1 cellular context compared by ENCODE assay signal in genomic region chr9:112378441-112379176, GRCh38.
TF ChIP-seq lines count a peak whose summit lies in the region.

No MANE protein-coding gene starts in this region.

TF ChIP-seq in K562, 482 proteins besides CTCF, POLR2A, EP300 and RAD21 (continued from another document and continues in another):
- TF ChIP-seq EZH2 (IDR thresholded peaks at IDR 0.05; ENCODE audit: borderline replicate concordance, low read depth, low read length) (no peak), SRSF7 (optimal IDR thresholded peaks at IDR 0.05; ENCODE audit: low read depth, low read length) (no peak), PHTF2 (CRISPR knock-in tag; IDR thresholded peaks at IDR 0.05) (no peak), YBX1 (IDR thresholded peaks at IDR 0.05) (no peak), KDM1A (IDR thresholded peaks at IDR 0.05) (peak; percentile 15 to 40; a peak in 1 of 4 replicates), ZBTB8A (IDR thresholded peaks at IDR 0.05; ENCODE audit: partially characterized antibody) (no peak), HNRNPH1 (optimal IDR thresholded peaks at IDR 0.05; ENCODE audit: low read depth, low read length) (no peak), ZNF41 (CRISPR knock-in tag; conservative IDR thresholded peaks at IDR 0.05) (no peak), NR2F6 (CRISPR knock-in tag; IDR thresholded peaks at IDR 0.05) (no peak), NEUROD1 (IDR thresholded peaks at IDR 0.05; ENCODE audit: borderline replicate concordance, low read depth, low read length, partially characterized antibody) (no peak), EGR1 (conservative IDR thresholded peaks at IDR 0.05) (peak; percentile 88), ZNF668 (CRISPR knock-in tag; IDR thresholded peaks at IDR 0.05) (no peak), KLF10 (CRISPR knock-in tag; IDR thresholded peaks at IDR 0.05) (no peak), ZNF24 (IDR thresholded peaks at IDR 0.05) (no peak), NR2C2 (CRISPR knock-in tag; IDR thresholded peaks at IDR 0.05) (no peak), NR2C2 (tag; IDR thresholded peaks at IDR 0.05) (peak; percentile 53; the same call in 1 of the 2 replicates), JUND (IDR thresholded peaks at IDR 0.05; ENCODE audit: borderline replicate concordance, low read depth, low read length) (0 out of 2 replicates have a peak, but pooled peaks have one; percentile 2), JUND (tag; IDR thresholded peaks at IDR 0.05; ENCODE audit: borderline replicate concordance, low read depth, low read length) (no peak), SOX6 (IDR thresholded peaks at IDR 0.05) (0 out of 2 replicates have a peak, but pooled peaks have one; percentile 11), ATF2 (CRISPR knock-in tag; IDR thresholded peaks at IDR 0.05) (no peak), PRMT5 (CRISPR knock-in tag; IDR thresholded peaks at IDR 0.05) (no peak), ZNF584 (CRISPR knock-in tag; IDR thresholded peaks at IDR 0.05; ENCODE audit: low read depth) (0 out of 2 replicates have a peak, but pooled peaks have one; percentile 26), HLTF (IDR thresholded peaks at IDR 0.05) (no peak), DDX20 (tag; IDR thresholded peaks at IDR 0.05; ENCODE audit: low read depth) (no peak), HMGXB4 (CRISPR knock-in tag; IDR thresholded peaks at IDR 0.05) (no peak), CBFA2T2 (conservative IDR thresholded peaks at IDR 0.05) (no peak), E4F1 (CRISPR knock-in tag; IDR thresholded peaks at IDR 0.05; ENCODE audit: borderline replicate concordance) (no peak), PRPF4 (IDR thresholded peaks at IDR 0.05; ENCODE audit: insufficient read depth, low read depth, low read length, poor library complexity, severe bottlenecking) (no peak), POLR2H (tag; IDR thresholded peaks at IDR 0.05; ENCODE audit: low read depth) (no peak), FIP1L1 (IDR thresholded peaks at IDR 0.05; ENCODE audit: low read depth, low read length, poor library complexity, severe bottlenecking) (no peak), KLF6 (CRISPR knock-in tag; IDR thresholded peaks at IDR 0.05; ENCODE audit: borderline replicate concordance) (no peak), ZBTB11 (CRISPR knock-in tag; IDR thresholded peaks at IDR 0.05) (peak in 1 of 3 experiments; percentile 35; a peak in 2 of 6 replicates), KDM2B (CRISPR knock-in tag; IDR thresholded peaks at IDR 0.05) (no peak), NBN (IDR thresholded peaks at IDR 0.05; ENCODE audit: low read depth) (0 out of 2 replicates have a peak, but pooled peaks have one; percentile 16)
- TF ChIP-seq, protein P1, sequence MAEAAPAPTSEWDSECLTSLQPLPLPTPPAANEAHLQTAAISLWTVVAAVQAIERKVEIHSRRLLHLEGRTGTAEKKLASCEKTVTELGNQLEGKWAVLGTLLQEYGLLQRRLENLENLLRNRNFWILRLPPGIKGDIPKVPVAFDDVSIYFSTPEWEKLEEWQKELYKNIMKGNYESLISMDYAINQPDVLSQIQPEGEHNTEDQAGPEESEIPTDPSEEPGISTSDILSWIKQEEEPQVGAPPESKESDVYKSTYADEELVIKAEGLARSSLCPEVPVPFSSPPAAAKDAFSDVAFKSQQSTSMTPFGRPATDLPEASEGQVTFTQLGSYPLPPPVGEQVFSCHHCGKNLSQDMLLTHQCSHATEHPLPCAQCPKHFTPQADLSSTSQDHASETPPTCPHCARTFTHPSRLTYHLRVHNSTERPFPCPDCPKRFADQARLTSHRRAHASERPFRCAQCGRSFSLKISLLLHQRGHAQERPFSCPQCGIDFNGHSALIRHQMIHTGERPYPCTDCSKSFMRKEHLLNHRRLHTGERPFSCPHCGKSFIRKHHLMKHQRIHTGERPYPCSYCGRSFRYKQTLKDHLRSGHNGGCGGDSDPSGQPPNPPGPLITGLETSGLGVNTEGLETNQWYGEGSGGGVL (CRISPR knock-in tag; IDR thresholded peaks at IDR 0.05): no peak
- TF ChIP-seq, protein P2, sequence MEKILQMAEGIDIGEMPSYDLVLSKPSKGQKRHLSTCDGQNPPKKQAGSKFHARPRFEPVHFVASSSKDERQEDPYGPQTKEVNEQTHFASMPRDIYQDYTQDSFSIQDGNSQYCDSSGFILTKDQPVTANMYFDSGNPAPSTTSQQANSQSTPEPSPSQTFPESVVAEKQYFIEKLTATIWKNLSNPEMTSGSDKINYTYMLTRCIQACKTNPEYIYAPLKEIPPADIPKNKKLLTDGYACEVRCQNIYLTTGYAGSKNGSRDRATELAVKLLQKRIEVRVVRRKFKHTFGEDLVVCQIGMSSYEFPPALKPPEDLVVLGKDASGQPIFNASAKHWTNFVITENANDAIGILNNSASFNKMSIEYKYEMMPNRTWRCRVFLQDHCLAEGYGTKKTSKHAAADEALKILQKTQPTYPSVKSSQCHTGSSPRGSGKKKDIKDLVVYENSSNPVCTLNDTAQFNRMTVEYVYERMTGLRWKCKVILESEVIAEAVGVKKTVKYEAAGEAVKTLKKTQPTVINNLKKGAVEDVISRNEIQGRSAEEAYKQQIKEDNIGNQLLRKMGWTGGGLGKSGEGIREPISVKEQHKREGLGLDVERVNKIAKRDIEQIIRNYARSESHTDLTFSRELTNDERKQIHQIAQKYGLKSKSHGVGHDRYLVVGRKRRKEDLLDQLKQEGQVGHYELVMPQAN (IDR thresholded peaks at IDR 0.05; ENCODE audit: borderline replicate concordance): no peak; the same call in 1 of the 2 replicates
- TF ChIP-seq, protein P3, sequence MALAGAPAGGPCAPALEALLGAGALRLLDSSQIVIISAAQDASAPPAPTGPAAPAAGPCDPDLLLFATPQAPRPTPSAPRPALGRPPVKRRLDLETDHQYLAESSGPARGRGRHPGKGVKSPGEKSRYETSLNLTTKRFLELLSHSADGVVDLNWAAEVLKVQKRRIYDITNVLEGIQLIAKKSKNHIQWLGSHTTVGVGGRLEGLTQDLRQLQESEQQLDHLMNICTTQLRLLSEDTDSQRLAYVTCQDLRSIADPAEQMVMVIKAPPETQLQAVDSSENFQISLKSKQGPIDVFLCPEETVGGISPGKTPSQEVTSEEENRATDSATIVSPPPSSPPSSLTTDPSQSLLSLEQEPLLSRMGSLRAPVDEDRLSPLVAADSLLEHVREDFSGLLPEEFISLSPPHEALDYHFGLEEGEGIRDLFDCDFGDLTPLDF (CRISPR knock-in tag; IDR thresholded peaks at IDR 0.05): no peak
- TF ChIP-seq, protein P4, sequence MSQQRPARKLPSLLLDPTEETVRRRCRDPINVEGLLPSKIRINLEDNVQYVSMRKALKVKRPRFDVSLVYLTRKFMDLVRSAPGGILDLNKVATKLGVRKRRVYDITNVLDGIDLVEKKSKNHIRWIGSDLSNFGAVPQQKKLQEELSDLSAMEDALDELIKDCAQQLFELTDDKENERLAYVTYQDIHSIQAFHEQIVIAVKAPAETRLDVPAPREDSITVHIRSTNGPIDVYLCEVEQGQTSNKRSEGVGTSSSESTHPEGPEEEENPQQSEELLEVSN (IDR thresholded peaks at IDR 0.05; ENCODE audit: borderline replicate concordance in 1 of 2, extremely low read depth in 1 of 2, insufficient read depth in 1 of 2, insufficient read length in 1 of 2, low read depth in 1 of 2, low read length in 1 of 2, poor library complexity in 1 of 2, severe bottlenecking in 1 of 2): no peak
- TF ChIP-seq, protein P5, sequence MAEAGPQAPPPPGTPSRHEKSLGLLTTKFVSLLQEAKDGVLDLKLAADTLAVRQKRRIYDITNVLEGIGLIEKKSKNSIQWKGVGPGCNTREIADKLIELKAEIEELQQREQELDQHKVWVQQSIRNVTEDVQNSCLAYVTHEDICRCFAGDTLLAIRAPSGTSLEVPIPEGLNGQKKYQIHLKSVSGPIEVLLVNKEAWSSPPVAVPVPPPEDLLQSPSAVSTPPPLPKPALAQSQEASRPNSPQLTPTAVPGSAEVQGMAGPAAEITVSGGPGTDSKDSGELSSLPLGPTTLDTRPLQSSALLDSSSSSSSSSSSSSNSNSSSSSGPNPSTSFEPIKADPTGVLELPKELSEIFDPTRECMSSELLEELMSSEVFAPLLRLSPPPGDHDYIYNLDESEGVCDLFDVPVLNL (CRISPR knock-in tag; IDR thresholded peaks at IDR 0.05; ENCODE audit: low read depth): no peak
- TF ChIP-seq, protein P6, sequence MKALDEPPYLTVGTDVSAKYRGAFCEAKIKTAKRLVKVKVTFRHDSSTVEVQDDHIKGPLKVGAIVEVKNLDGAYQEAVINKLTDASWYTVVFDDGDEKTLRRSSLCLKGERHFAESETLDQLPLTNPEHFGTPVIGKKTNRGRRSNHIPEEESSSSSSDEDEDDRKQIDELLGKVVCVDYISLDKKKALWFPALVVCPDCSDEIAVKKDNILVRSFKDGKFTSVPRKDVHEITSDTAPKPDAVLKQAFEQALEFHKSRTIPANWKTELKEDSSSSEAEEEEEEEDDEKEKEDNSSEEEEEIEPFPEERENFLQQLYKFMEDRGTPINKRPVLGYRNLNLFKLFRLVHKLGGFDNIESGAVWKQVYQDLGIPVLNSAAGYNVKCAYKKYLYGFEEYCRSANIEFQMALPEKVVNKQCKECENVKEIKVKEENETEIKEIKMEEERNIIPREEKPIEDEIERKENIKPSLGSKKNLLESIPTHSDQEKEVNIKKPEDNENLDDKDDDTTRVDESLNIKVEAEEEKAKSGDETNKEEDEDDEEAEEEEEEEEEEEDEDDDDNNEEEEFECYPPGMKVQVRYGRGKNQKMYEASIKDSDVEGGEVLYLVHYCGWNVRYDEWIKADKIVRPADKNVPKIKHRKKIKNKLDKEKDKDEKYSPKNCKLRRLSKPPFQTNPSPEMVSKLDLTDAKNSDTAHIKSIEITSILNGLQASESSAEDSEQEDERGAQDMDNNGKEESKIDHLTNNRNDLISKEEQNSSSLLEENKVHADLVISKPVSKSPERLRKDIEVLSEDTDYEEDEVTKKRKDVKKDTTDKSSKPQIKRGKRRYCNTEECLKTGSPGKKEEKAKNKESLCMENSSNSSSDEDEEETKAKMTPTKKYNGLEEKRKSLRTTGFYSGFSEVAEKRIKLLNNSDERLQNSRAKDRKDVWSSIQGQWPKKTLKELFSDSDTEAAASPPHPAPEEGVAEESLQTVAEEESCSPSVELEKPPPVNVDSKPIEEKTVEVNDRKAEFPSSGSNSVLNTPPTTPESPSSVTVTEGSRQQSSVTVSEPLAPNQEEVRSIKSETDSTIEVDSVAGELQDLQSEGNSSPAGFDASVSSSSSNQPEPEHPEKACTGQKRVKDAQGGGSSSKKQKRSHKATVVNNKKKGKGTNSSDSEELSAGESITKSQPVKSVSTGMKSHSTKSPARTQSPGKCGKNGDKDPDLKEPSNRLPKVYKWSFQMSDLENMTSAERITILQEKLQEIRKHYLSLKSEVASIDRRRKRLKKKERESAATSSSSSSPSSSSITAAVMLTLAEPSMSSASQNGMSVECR (CRISPR knock-in tag; IDR thresholded peaks at IDR 0.05): no peak
